1 cellular context compared by ENCODE assay signal in the genomic region with DNA sequence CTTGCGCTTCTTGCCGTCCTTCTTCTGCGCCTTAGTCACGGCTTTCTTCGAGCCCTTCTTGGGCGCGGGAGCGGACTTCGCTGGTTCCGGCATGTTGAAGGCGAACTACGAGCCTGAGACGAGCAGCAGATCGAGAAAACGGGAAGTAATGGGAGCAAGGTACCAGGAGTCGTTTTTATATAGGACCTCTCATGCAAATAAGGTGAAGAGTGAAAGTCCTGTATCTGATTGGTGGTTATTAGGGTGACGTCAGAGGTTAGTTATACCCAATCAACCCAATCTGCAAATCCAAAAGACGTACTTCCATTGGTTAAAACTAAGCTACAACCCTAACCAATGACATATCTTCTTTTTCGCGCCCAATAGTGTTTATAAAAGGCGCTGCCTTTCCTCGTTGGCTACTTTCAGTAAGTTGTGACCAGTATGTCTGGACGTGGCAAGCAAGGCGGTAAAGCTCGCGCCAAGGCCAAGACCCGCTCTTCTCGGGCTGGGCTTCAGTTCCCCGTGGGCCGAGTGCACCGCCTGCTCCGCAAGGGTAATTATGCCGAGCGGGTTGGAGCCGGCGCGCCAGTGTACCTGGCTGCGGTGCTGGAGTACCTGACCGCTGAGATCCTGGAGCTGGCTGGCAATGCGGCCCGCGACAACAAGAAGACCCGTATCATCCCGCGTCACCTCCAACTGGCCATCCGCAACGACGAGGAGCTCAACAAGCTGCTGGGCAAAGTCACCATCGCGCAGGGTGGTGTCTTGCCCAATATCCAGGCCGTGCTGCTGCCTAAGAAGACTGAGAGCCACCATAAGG.
TF ChIP-seq lines count a peak whose summit lies in the region.

No MANE protein-coding gene starts in this region.

TF ChIP-seq in HepG2, 621 proteins besides CTCF, POLR2A, EP300 and RAD21 (continued from another document and continues in another):
- no peak for TF ChIP-seq ZNF343 (CRISPR knock-in tag; IDR thresholded peaks at IDR 0.05)
- no peak for TF ChIP-seq MZF1 (CRISPR knock-in tag; IDR thresholded peaks at IDR 0.05; ENCODE audit: borderline replicate concordance)
- no peak for TF ChIP-seq SRSF4 (IDR thresholded peaks at IDR 0.05; ENCODE audit: low read depth, low read length, poor library complexity, severe bottlenecking)
- TF ChIP-seq JUNB (CRISPR knock-in tag; IDR thresholded peaks at IDR 0.05; ENCODE audit: borderline replicate concordance), result no peak
- no peak for TF ChIP-seq ZSCAN20 (CRISPR knock-in tag; IDR thresholded peaks at IDR 0.05; ENCODE audit: borderline replicate concordance)
- TF ChIP-seq JUN (CRISPR knock-in tag; IDR thresholded peaks at IDR 0.05), result no peak
- no peak for TF ChIP-seq ZNF136 (CRISPR knock-in tag; IDR thresholded peaks at IDR 0.05; ENCODE audit: low read depth)
- TF ChIP-seq ZNF180 (CRISPR knock-in tag; IDR thresholded peaks at IDR 0.05; ENCODE audit: borderline replicate concordance, low read depth), result no peak
- peak; percentile 41; the same call in 1 of the 2 replicates for TF ChIP-seq POGZ (CRISPR knock-in tag; IDR thresholded peaks at IDR 0.05)
- no peak for TF ChIP-seq ZNF3 (CRISPR knock-in tag; IDR thresholded peaks at IDR 0.05)
- no peak for TF ChIP-seq ZNF552 (CRISPR knock-in tag; IDR thresholded peaks at IDR 0.05; ENCODE audit: borderline replicate concordance)
- no peak for TF ChIP-seq PAX8 (CRISPR knock-in tag; IDR thresholded peaks at IDR 0.05; ENCODE audit: borderline replicate concordance)
- TF ChIP-seq HINFP (CRISPR knock-in tag; IDR thresholded peaks at IDR 0.05; ENCODE audit: low read depth), result no peak
- no peak for TF ChIP-seq ZUFSP (CRISPR knock-in tag; IDR thresholded peaks at IDR 0.05; ENCODE audit: borderline replicate concordance)
- TF ChIP-seq ZNF543 (CRISPR knock-in tag; IDR thresholded peaks at IDR 0.05), result no peak
- TF ChIP-seq POLR2AphosphoS2 (IDR thresholded peaks at IDR 0.05; ENCODE audit: low read depth, low read length), result no peak
- TF ChIP-seq PHF5A (CRISPR knock-in tag; IDR thresholded peaks at IDR 0.05; ENCODE audit: low read depth, unreplicated experiment), result no peak
- TF ChIP-seq ZNF720 (CRISPR knock-in tag; IDR thresholded peaks at IDR 0.05), result no peak
- peak; percentile 37; the same call in 1 of the 2 replicates for TF ChIP-seq GATAD2A (CRISPR knock-in tag; IDR thresholded peaks at IDR 0.05)
- TF ChIP-seq ARNTL (CRISPR knock-in tag; IDR thresholded peaks at IDR 0.05), result no peak
- TF ChIP-seq ZFP1 (CRISPR knock-in tag; IDR thresholded peaks at IDR 0.05), result no peak
- no peak for TF ChIP-seq ZNF563 (CRISPR knock-in tag; IDR thresholded peaks at IDR 0.05)
- TF ChIP-seq PAWR (CRISPR knock-in tag; IDR thresholded peaks at IDR 0.05; ENCODE audit: borderline replicate concordance), result no peak
- TF ChIP-seq, protein P1, sequence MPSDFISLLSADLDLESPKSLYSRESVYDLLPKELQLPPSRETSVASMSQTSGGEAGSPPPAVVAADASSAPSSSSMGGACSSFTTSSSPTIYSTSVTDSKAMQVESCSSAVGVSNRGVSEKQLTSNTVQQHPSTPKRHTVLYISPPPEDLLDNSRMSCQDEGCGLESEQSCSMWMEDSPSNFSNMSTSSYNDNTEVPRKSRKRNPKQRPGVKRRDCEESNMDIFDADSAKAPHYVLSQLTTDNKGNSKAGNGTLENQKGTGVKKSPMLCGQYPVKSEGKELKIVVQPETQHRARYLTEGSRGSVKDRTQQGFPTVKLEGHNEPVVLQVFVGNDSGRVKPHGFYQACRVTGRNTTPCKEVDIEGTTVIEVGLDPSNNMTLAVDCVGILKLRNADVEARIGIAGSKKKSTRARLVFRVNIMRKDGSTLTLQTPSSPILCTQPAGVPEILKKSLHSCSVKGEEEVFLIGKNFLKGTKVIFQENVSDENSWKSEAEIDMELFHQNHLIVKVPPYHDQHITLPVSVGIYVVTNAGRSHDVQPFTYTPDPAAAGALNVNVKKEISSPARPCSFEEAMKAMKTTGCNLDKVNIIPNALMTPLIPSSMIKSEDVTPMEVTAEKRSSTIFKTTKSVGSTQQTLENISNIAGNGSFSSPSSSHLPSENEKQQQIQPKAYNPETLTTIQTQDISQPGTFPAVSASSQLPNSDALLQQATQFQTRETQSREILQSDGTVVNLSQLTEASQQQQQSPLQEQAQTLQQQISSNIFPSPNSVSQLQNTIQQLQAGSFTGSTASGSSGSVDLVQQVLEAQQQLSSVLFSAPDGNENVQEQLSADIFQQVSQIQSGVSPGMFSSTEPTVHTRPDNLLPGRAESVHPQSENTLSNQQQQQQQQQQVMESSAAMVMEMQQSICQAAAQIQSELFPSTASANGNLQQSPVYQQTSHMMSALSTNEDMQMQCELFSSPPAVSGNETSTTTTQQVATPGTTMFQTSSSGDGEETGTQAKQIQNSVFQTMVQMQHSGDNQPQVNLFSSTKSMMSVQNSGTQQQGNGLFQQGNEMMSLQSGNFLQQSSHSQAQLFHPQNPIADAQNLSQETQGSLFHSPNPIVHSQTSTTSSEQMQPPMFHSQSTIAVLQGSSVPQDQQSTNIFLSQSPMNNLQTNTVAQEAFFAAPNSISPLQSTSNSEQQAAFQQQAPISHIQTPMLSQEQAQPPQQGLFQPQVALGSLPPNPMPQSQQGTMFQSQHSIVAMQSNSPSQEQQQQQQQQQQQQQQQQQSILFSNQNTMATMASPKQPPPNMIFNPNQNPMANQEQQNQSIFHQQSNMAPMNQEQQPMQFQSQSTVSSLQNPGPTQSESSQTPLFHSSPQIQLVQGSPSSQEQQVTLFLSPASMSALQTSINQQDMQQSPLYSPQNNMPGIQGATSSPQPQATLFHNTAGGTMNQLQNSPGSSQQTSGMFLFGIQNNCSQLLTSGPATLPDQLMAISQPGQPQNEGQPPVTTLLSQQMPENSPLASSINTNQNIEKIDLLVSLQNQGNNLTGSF (CRISPR knock-in tag; IDR thresholded peaks at IDR 0.05), result no peak
- no peak for TF ChIP-seq ZNF160 (CRISPR knock-in tag; IDR thresholded peaks at IDR 0.05)
- TF ChIP-seq ZNF24 (IDR thresholded peaks at IDR 0.05), result no peak
- TF ChIP-seq, protein P2, sequence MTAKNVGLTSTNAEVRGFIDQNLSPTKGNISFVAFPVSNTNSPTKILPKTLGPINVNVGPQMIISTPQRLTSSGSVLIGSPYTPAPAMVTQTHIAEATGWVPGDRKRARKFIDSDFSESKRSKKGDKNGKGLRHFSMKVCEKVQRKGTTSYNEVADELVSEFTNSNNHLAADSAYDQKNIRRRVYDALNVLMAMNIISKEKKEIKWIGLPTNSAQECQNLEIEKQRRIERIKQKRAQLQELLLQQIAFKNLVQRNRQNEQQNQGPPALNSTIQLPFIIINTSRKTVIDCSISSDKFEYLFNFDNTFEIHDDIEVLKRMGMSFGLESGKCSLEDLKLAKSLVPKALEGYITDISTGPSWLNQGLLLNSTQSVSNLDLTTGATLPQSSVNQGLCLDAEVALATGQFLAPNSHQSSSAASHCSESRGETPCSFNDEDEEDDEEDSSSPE (CRISPR knock-in tag; IDR thresholded peaks at IDR 0.05), result peak; percentile 50; the same call in 1 of the 2 replicates
- no peak for TF ChIP-seq ZNF790 (CRISPR knock-in tag; IDR thresholded peaks at IDR 0.05; ENCODE audit: borderline replicate concordance)
- TF ChIP-seq, protein P3, sequence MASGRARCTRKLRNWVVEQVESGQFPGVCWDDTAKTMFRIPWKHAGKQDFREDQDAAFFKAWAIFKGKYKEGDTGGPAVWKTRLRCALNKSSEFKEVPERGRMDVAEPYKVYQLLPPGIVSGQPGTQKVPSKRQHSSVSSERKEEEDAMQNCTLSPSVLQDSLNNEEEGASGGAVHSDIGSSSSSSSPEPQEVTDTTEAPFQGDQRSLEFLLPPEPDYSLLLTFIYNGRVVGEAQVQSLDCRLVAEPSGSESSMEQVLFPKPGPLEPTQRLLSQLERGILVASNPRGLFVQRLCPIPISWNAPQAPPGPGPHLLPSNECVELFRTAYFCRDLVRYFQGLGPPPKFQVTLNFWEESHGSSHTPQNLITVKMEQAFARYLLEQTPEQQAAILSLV (CRISPR knock-in tag; IDR thresholded peaks at IDR 0.05; ENCODE audit: borderline replicate concordance), result 0 out of 2 replicates have a peak, but pooled peaks have one; percentile 31
- TF ChIP-seq, protein P4, sequence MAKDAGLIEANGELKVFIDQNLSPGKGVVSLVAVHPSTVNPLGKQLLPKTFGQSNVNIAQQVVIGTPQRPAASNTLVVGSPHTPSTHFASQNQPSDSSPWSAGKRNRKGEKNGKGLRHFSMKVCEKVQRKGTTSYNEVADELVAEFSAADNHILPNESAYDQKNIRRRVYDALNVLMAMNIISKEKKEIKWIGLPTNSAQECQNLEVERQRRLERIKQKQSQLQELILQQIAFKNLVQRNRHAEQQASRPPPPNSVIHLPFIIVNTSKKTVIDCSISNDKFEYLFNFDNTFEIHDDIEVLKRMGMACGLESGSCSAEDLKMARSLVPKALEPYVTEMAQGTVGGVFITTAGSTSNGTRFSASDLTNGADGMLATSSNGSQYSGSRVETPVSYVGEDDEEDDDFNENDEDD (CRISPR knock-in tag; IDR thresholded peaks at IDR 0.05; ENCODE audit: borderline replicate concordance), result peak; percentile 43; the same call in 1 of the 2 replicates
- TF ChIP-seq, protein P5, sequence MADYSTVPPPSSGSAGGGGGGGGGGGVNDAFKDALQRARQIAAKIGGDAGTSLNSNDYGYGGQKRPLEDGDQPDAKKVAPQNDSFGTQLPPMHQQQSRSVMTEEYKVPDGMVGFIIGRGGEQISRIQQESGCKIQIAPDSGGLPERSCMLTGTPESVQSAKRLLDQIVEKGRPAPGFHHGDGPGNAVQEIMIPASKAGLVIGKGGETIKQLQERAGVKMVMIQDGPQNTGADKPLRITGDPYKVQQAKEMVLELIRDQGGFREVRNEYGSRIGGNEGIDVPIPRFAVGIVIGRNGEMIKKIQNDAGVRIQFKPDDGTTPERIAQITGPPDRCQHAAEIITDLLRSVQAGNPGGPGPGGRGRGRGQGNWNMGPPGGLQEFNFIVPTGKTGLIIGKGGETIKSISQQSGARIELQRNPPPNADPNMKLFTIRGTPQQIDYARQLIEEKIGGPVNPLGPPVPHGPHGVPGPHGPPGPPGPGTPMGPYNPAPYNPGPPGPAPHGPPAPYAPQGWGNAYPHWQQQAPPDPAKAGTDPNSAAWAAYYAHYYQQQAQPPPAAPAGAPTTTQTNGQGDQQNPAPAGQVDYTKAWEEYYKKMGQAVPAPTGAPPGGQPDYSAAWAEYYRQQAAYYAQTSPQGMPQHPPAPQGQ (CRISPR knock-in tag; IDR thresholded peaks at IDR 0.05; ENCODE audit: borderline replicate concordance), result no peak
- TF ChIP-seq MATR3 (CRISPR knock-in tag; IDR thresholded peaks at IDR 0.05), result no peak
- TF ChIP-seq RAD51 (IDR thresholded peaks at IDR 0.05; ENCODE audit: borderline replicate concordance), result no peak
- no peak for TF ChIP-seq ZSCAN12 (CRISPR knock-in tag; IDR thresholded peaks at IDR 0.05)
- TF ChIP-seq, protein P6, sequence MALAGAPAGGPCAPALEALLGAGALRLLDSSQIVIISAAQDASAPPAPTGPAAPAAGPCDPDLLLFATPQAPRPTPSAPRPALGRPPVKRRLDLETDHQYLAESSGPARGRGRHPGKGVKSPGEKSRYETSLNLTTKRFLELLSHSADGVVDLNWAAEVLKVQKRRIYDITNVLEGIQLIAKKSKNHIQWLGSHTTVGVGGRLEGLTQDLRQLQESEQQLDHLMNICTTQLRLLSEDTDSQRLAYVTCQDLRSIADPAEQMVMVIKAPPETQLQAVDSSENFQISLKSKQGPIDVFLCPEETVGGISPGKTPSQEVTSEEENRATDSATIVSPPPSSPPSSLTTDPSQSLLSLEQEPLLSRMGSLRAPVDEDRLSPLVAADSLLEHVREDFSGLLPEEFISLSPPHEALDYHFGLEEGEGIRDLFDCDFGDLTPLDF (CRISPR knock-in tag; IDR thresholded peaks at IDR 0.05), result peak; percentile 65; the same call in 1 of the 2 replicates
- no peak for TF ChIP-seq RCOR2 (CRISPR knock-in tag; IDR thresholded peaks at IDR 0.05)
- no peak for TF ChIP-seq IRF2 (CRISPR knock-in tag; IDR thresholded peaks at IDR 0.05)
- TF ChIP-seq THAP8 (CRISPR knock-in tag; IDR thresholded peaks at IDR 0.05; ENCODE audit: borderline replicate concordance), result no peak
- no peak for TF ChIP-seq SMAD3 (CRISPR knock-in tag; IDR thresholded peaks at IDR 0.05)
- TF ChIP-seq, protein P7, sequence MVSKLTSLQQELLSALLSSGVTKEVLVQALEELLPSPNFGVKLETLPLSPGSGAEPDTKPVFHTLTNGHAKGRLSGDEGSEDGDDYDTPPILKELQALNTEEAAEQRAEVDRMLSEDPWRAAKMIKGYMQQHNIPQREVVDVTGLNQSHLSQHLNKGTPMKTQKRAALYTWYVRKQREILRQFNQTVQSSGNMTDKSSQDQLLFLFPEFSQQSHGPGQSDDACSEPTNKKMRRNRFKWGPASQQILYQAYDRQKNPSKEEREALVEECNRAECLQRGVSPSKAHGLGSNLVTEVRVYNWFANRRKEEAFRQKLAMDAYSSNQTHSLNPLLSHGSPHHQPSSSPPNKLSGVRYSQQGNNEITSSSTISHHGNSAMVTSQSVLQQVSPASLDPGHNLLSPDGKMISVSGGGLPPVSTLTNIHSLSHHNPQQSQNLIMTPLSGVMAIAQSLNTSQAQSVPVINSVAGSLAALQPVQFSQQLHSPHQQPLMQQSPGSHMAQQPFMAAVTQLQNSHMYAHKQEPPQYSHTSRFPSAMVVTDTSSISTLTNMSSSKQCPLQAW (CRISPR knock-in tag; IDR thresholded peaks at IDR 0.05), result no peak
